ENCODE assay signal across 1 cellular context in genomic region chr1:198657550-198658064, GRCh38.
TF ChIP-seq lines count a peak whose summit lies in the region.

No MANE protein-coding gene starts in this region.

TF ChIP-seq in SK-N-SH, 30 proteins besides CTCF, POLR2A, EP300 and RAD21 (continued from another document):
- TF ChIP-seq MAX (IDR thresholded peaks at IDR 0.05; ENCODE audit: low read depth) = no peak
- TF ChIP-seq MXI1 (IDR thresholded peaks at IDR 0.05; ENCODE audit: low read depth, low read length) = no peak
- no peak; the same call in 1 of the 2 replicates for TF ChIP-seq SMC3 (IDR thresholded peaks at IDR 0.05; ENCODE audit: low read depth, low read length)
- TF ChIP-seq, protein P1, sequence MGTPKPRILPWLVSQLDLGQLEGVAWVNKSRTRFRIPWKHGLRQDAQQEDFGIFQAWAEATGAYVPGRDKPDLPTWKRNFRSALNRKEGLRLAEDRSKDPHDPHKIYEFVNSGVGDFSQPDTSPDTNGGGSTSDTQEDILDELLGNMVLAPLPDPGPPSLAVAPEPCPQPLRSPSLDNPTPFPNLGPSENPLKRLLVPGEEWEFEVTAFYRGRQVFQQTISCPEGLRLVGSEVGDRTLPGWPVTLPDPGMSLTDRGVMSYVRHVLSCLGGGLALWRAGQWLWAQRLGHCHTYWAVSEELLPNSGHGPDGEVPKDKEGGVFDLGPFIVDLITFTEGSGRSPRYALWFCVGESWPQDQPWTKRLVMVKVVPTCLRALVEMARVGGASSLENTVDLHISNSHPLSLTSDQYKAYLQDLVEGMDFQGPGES (IDR thresholded peaks at IDR 0.05; ENCODE audit: low read depth, low read length) = no peak
- no peak for TF ChIP-seq EZH2phosphoT487 (IDR thresholded peaks at IDR 0.05; ENCODE audit: borderline replicate concordance, low read depth)
- TF ChIP-seq RXRA (IDR thresholded peaks at IDR 0.05; ENCODE audit: borderline replicate concordance, low read depth) = peak; percentile 54; the same call in 1 of the 2 replicates
- no peak for TF ChIP-seq NRF1 (IDR thresholded peaks at IDR 0.05; ENCODE audit: low read depth, low read length)
- peak; percentile 95 for TF ChIP-seq MEF2A (IDR thresholded peaks at IDR 0.05; ENCODE audit: borderline replicate concordance, low read depth)
- TF ChIP-seq, protein P2, sequence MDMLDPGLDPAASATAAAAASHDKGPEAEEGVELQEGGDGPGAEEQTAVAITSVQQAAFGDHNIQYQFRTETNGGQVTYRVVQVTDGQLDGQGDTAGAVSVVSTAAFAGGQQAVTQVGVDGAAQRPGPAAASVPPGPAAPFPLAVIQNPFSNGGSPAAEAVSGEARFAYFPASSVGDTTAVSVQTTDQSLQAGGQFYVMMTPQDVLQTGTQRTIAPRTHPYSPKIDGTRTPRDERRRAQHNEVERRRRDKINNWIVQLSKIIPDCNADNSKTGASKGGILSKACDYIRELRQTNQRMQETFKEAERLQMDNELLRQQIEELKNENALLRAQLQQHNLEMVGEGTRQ (IDR thresholded peaks at IDR 0.05; ENCODE audit: borderline replicate concordance, low read depth, low read length) = no peak
- TF ChIP-seq, protein P3, sequence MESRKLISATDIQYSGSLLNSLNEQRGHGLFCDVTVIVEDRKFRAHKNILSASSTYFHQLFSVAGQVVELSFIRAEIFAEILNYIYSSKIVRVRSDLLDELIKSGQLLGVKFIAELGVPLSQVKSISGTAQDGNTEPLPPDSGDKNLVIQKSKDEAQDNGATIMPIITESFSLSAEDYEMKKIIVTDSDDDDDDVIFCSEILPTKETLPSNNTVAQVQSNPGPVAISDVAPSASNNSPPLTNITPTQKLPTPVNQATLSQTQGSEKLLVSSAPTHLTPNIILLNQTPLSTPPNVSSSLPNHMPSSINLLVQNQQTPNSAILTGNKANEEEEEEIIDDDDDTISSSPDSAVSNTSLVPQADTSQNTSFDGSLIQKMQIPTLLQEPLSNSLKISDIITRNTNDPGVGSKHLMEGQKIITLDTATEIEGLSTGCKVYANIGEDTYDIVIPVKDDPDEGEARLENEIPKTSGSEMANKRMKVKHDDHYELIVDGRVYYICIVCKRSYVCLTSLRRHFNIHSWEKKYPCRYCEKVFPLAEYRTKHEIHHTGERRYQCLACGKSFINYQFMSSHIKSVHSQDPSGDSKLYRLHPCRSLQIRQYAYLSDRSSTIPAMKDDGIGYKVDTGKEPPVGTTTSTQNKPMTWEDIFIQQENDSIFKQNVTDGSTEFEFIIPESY (IDR thresholded peaks at IDR 0.05; ENCODE audit: borderline replicate concordance, low read depth) = no peak
- TF ChIP-seq POLR2AphosphoS5 (IDR thresholded peaks at IDR 0.05; ENCODE audit: low read depth, low read length) = peak; percentile 64; the same call in 1 of the 2 replicates
- no peak for TF ChIP-seq GATA2 (CRISPR knock-in tag; IDR thresholded peaks at IDR 0.05)
